Comparison of ENCODE assay signal across 19 cellular contexts in the genomic region with DNA sequence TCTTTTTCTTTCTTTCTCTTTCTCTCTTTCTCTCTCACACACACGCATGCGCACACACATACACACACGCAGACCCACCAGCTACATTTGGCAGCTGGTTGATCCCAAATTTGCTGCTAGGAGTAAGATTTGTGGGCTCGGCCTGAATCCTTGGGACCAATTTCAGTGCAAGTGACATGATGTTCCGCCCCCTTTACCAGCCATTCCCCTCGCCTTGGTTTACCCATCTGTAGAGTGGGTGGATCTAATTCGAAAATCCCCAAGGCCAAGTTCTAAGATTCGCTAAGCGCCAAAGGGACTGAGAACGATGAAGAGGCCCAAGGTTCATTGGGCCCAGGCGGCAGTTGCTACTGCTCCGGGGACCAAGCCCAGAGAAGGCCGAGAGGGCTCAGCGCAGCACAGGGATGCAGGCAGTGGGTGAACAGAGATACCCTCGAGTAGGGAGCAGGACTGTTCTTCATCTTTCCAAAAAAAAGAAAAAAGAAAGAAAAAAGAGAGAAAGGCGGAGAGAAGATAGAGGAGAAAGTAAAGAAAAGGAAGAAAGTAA. TPM values are rescaled to one million over a fixed set of nuclear protein-coding genes. Genes with fewer than 3 reads are reported as not detected.
DNase-seq lines count a peak whose midpoint lies in the region; ATAC-seq, FAIRE-seq and TF ChIP-seq lines count a peak whose summit lies in the region.
"Had no signal": no experiment of that assay in that cellular context is flagged by ENCODE, and none has a peak within 500 bp of the region (broad histone marks: within the 10 kb centered on the region; RNA-seq: fewer than 3 reads in every experiment).

No MANE protein-coding gene starts in this region.

- no peak for TF ChIP-seq EP300 in K562 (IDR thresholded peaks at IDR 0.05; ENCODE audit: low read length)

- peaks cover 2 to 42% (median 27%) of the 10 kb centered on the region in 8 donors for H3K9me3 Mint-ChIP-seq in CD4-positive, alpha-beta memory T cell
- peaks cover 17% of the 10 kb centered on the region for H3K9me3 Mint-ChIP-seq in neural progenitor cell

- in situ Hi-C loops in GM23248 (cut with MboI) (no loop called here), K562 (cut with MboI) (no loop called here)

- H3K27me3 ChIP-seq in CD4-positive, alpha-beta memory T cell (ENCODE audit: insufficient read depth, low read length): peaks cover 81% of the 10 kb centered on the region
- H3K27me3 ChIP-seq in GM23248 (replicated peaks; ENCODE audit: insufficient read depth) (peaks cover 87% of the 10 kb centered on the region), K562 (ENCODE audit: control insufficient read depth in 2 of 2, insufficient read depth in 2 of 2, low read length in 2 of 2) (peaks cover 44 to 75% of the 10 kb centered on the region in 2 experiments), neural progenitor cell (peaks cover 100% of the 10 kb centered on the region), PC-3 (ENCODE audit: low read length) (peaks cover 68% of the 10 kb centered on the region)

- peak overlapping the region in 7 of 8 donors; percentile 26 to 70 (median 53) for H3K4me3 Mint-ChIP-seq in CD4-positive, alpha-beta memory T cell
- H3K4me3 Mint-ChIP-seq in neural progenitor cell: no peak overlapping the region

- H3K4me3 ChIP-seq in CD4-positive, alpha-beta memory T cell (ENCODE audit: low read length in 2 of 2): no peak overlapping the region
- peak overlapping the region; percentile 39; the same call in 1 of the 2 replicates for H3K4me3 ChIP-seq in GM23248
- no peak overlapping the region for H3K4me3 ChIP-seq in K562
- peak overlapping the region; percentile 29 for H3K4me3 ChIP-seq in neural progenitor cell
- no peak overlapping the region for H3K4me3 ChIP-seq in PC-3 (ENCODE audit: low read length)
- H3K4me3 ChIP-seq: psoas muscle, testis had no signal

- no peaks in the 10 kb centered on the region for H3K9me3 ChIP-seq in CD4-positive, alpha-beta memory T cell (ENCODE audit: control insufficient read depth in 1 of 2, low read length in 2 of 2)
- H3K9me3 ChIP-seq in GM23248 (ENCODE audit: low read depth) (no peaks in the 10 kb centered on the region), K562 (replicated peaks; ENCODE audit: control insufficient read depth, insufficient read depth, low read depth, low read length) (0 out of 2 replicates have a peak, but pooled peaks cover 1% of the 10 kb centered on the region), neural progenitor cell (ENCODE audit: low read depth) (no peaks in the 10 kb centered on the region), PC-3 (ENCODE audit: low read length) (no peaks in the 10 kb centered on the region)
- H3K9me3 ChIP-seq: psoas muscle, testis had no signal

- no peak overlapping the region for H3K27ac ChIP-seq in CD4-positive, alpha-beta memory T cell (ENCODE audit: low read depth, low read length)
- no peak overlapping the region for H3K27ac ChIP-seq in GM23248
- H3K27ac ChIP-seq in K562 (ENCODE audit: extremely low read depth, low read depth, low read length): no peak overlapping the region
- H3K27ac ChIP-seq in neural progenitor cell: no peak overlapping the region
- H3K27ac ChIP-seq in PC-3 (ENCODE audit: low read length): no peak overlapping the region
- H3K27ac ChIP-seq: BLaER1 treated with 17β-estradiol and CSF1 and Interleukin-3, amounts not matched to agents 10 nM and 100 nM; psoas muscle; testis had no signal

- no peaks in the 10 kb centered on the region for H3K36me3 ChIP-seq in CD4-positive, alpha-beta memory T cell (ENCODE audit: insufficient read depth, low read length)
- H3K36me3 ChIP-seq in GM23248 (ENCODE audit: low read depth) (no peaks in the 10 kb centered on the region), K562 (ENCODE audit: control insufficient read depth, insufficient read depth, low read length) (no peaks in the 10 kb centered on the region), neural progenitor cell (no peaks in the 10 kb centered on the region), PC-3 (ENCODE audit: low read depth, low read length) (no peaks in the 10 kb centered on the region)
- H3K36me3 ChIP-seq: BLaER1 treated with 17β-estradiol and CSF1 and Interleukin-3, amounts not matched to agents 10 nM and 100 nM had no signal

- H3K4me2 ChIP-seq in GM23248 (ENCODE audit: unreplicated experiment) (peak overlapping the region; percentile 37), K562 (ENCODE audit: insufficient read depth, low read length) (no peak overlapping the region), neural progenitor cell (peak overlapping the region; percentile 61), PC-3 (ENCODE audit: low read length) (no peak overlapping the region)

- peaks cover 8 to 55% (median 26%) of the 10 kb centered on the region in 4 donors for H3K4me1 Mint-ChIP-seq in CD4-positive, alpha-beta memory T cell
- peaks cover 26% of the 10 kb centered on the region for H3K4me1 Mint-ChIP-seq in neural progenitor cell

- H3K27ac Mint-ChIP-seq in CD4-positive, alpha-beta memory T cell: peak overlapping the region in 3 of 7 donors; percentile 68 to 87 (median 72)
- no peak overlapping the region for H3K27ac Mint-ChIP-seq in neural progenitor cell

- H3K79me2 ChIP-seq in GM23248 (ENCODE audit: insufficient read depth): no peaks in the 10 kb centered on the region
- no peaks in the 10 kb centered on the region for H3K79me2 ChIP-seq in K562 (ENCODE audit: control insufficient read depth, insufficient read depth, low read length)
- H3K79me2 ChIP-seq in neural progenitor cell (ENCODE audit: low read depth): no peaks in the 10 kb centered on the region
- no peaks in the 10 kb centered on the region for H3K79me2 ChIP-seq in PC-3 (ENCODE audit: low read length)

- no peaks in the 10 kb centered on the region for H3K9me2 ChIP-seq in GM23248 (ENCODE audit: insufficient read depth)
- H3K9me2 ChIP-seq in PC-3 (replicated peaks; ENCODE audit: low read length): no peaks in the 10 kb centered on the region

- POLR2A ChIA-PET in CD4-positive, alpha-beta memory T cell (lab: Charles Lee; ENCODE audit: partially characterized antibody): no interaction called here
- POLR2A ChIA-PET in K562 (lab: Yijun Ruan, JAX): no interaction called here
- POLR2A ChIA-PET in PC-3 (lab: Charles Lee; ENCODE audit: unreplicated experiment): no interaction called here

- peaks cover 71 to 73% of the 10 kb centered on the region in 2 donors for H3K27me3 Mint-ChIP-seq in CD4-positive, alpha-beta memory T cell
- H3K27me3 Mint-ChIP-seq in neural progenitor cell (ENCODE audit: insufficient read depth, low read depth): peaks cover 91% of the 10 kb centered on the region

- H4K20me1 ChIP-seq in GM23248 (ENCODE audit: insufficient read depth): no peaks in the 10 kb centered on the region
- H4K20me1 ChIP-seq in K562 (replicated peaks; ENCODE audit: control insufficient read depth, insufficient read depth, low read length): no peaks in the 10 kb centered on the region; the same call in 1 of the 2 replicates
- H4K20me1 ChIP-seq in neural progenitor cell (ENCODE audit: low read depth): peaks cover 100% of the 10 kb centered on the region
- H4K20me1 ChIP-seq in PC-3 (ENCODE audit: low read length): no peaks in the 10 kb centered on the region

- peaks cover 44% of the 10 kb centered on the region for H3K4me1 ChIP-seq in CD4-positive, alpha-beta memory T cell (ENCODE audit: insufficient read depth, low read length)
- no peaks in the 10 kb centered on the region for H3K4me1 ChIP-seq in GM23248 (ENCODE audit: insufficient read depth)
- peaks cover 0 to 17% of the 10 kb centered on the region in 2 experiments; a peak in 2 of 5 replicates for H3K4me1 ChIP-seq in K562 (replicated peaks in 1 of 2; ENCODE audit: control insufficient read depth in 2 of 2, insufficient read depth in 2 of 2, low read length in 2 of 2)
- H3K4me1 ChIP-seq in neural progenitor cell: peaks cover 14% of the 10 kb centered on the region
- no peaks in the 10 kb centered on the region for H3K4me1 ChIP-seq in PC-3 (ENCODE audit: insufficient read depth, low read length)

- CTCF ChIA-PET in CD4-positive, alpha-beta memory T cell (lab: Charles Lee; ENCODE audit: partially characterized antibody): no interaction called here
- CTCF ChIA-PET in K562 (lab: Yijun Ruan, JAX; ENCODE audit: low intra/inter-chr PET ratio) (no interaction called here), PC-3 (lab: Charles Lee) (no interaction called here)

- no peak overlapping the region for H3K9ac ChIP-seq in GM23248
- H3K9ac ChIP-seq in K562 (ENCODE audit: insufficient read depth in 1 of 2, low read depth in 2 of 2, low read length in 2 of 2): no peak overlapping the region
- H3K9ac ChIP-seq in neural progenitor cell: no peak overlapping the region
- no peak overlapping the region for H3K9ac ChIP-seq in PC-3 (ENCODE audit: low read length)
- H3K9ac ChIP-seq: BLaER1 treated with 17β-estradiol and CSF1 and Interleukin-3, amounts not matched to agents 10 nM and 100 nM had no signal

- no peak for ATAC-seq in K562
- no peak for ATAC-seq in PC-3
- ATAC-seq: activated naive CD4-positive, alpha-beta T cell treated with anti-CD3 and anti-CD28 coated beads, Interleukin-2, amount 50 U/mL, for 72 hours; psoas muscle had no signal

- DNase-seq in CD4-positive, alpha-beta memory T cell: no peak
- no peak for DNase-seq in GM23248
- DNase-seq in K562 (ENCODE audit: extremely low read depth in 1 of 4, low spot score in 3 of 4): peak in 1 of 4 experiments; percentile 5
- DNase-seq in neural progenitor cell (ENCODE audit: low spot score): no peak
- DNase-seq in stimulated activated naive CD4-positive, alpha-beta T cell treated with Interleukin-2 at 50 U/mL for 16 hours (lab: John Stamatoyannopoulos, UW): no peak
- no peak for DNase-seq in stimulated activated CD4-positive, alpha-beta T cell treated with anti-CD3 and anti-CD28 coated beads, Interleukin-15, amount 100 ng/mL, for 24 hours
- DNase-seq in PC-3: no peak
- DNase-seq: caudate nucleus; DMS79; effector CD4-positive, alpha-beta T cell; hypothalamus; NCI-H1694 treated with DMSO at 0.1 percent for 48 hours; NCI-H446; psoas muscle; SIG-M5; testis had no signal

- H3K9me1 ChIP-seq in K562 (ENCODE audit: control insufficient read depth, insufficient read depth, low read length): no peaks in the 10 kb centered on the region

- no TSS peak for BruUV-seq in K562 (replicated peaks; lab: Mats Ljungman, UMichigan)
- BruUV-seq in PC-3 (replicated peaks; lab: Mats Ljungman, UMichigan): no TSS peak

- TF ChIP-seq POLR2A in K562 (conservative IDR thresholded peaks at IDR 0.05): no peak

- TF ChIP-seq CTCF in K562 (IDR thresholded peaks at IDR 0.05 in 2 of 3, conservative IDR thresholded peaks at IDR 0.05 in 1 of 3; ENCODE audit: insufficient read depth in 2 of 3, low read depth in 1 of 3, low read length in 3 of 3): no peak
- TF ChIP-seq CTCF in neural progenitor cell (IDR thresholded peaks at IDR 0.05): no peak
- TF ChIP-seq CTCF in PC-3 (conservative IDR thresholded peaks at IDR 0.05; ENCODE audit: low read depth, low read length): no peak

- intact Hi-C loops in CD4-positive, alpha-beta memory T cell (cut with micrococcal nuclease): no loop called here
- intact Hi-C loops in K562 (cut with micrococcal nuclease): loop anchor here (5.0 kb wide), 1 partner anchor 171 kb away; no protein-coding TSS in a partner anchor
- intact Hi-C loops in PC-3 (cut with micrococcal nuclease): no loop called here

- no peak for TF ChIP-seq RAD21 in K562 (CRISPR knock-in tag; conservative IDR thresholded peaks at IDR 0.05 in 1 of 2, IDR thresholded peaks at IDR 0.05 in 1 of 2)

- H3F3A ChIP-seq in GM23248 (ENCODE audit: insufficient read depth) (no peaks in the 10 kb centered on the region), neural progenitor cell (ENCODE audit: low read depth) (peaks cover 22% of the 10 kb centered on the region), PC-3 (ENCODE audit: low read length, unreplicated experiment) (no peaks in the 10 kb centered on the region)

- H2AFZ ChIP-seq in GM23248 (peak overlapping the region; percentile 29; the same call in 1 of the 2 replicates), K562 (ENCODE audit: low read depth, low read length) (no peak overlapping the region), neural progenitor cell (replicated peaks) (no peak overlapping the region), PC-3 (ENCODE audit: low read length) (no peak overlapping the region)

- peaks cover 0 to 6% of the 10 kb centered on the region in 2 donors for H3K36me3 Mint-ChIP-seq in CD4-positive, alpha-beta memory T cell
- H3K36me3 Mint-ChIP-seq in neural progenitor cell: peaks cover 5% of the 10 kb centered on the region

- FAIRE-seq in K562 (lab: Jason Lieb, UNC): no peak

- 22 to 27% methylated on average over 16 of the region's 16 CpGs for WGBS in GM23248 (ENCODE audit: low coverage in 1 of 2, low lambda C conversion rate in 2 of 2, missing lambda C conversion rate in 2 of 2), 2 experiments
- 21% methylated on average over 16 of the region's 16 CpGs for WGBS in K562 (ENCODE audit: insufficient coverage, low coverage, missing lambda C conversion rate)

RNA-seq across cellular contexts. Expression of gene NKX3-2, which starts 5.8 kb away (rescaled TPM):
- total RNA-seq in CD4-positive, alpha-beta memory T cell: not detected
- polyA plus RNA-seq in CD4-positive, alpha-beta memory T cell: not detected
- total RNA-seq in GM23248 (2014; rRNA removed; shearing (Covaris generic)): under 0.01 and 0.13 TPM in 2 replicates
- polyA plus RNA-seq in GM23248 (2016; fragmentation: Nextera tagmentation; extraction: Ambion mirVana) (not detected in 2 replicates), K562 (2011; rRNA removed) (0.22 and 0.49 TPM in 2 replicates), K562 (2014; fragmentation: Illumina TruSeq; extraction: Trizol) (0.16 and 0.26 TPM in 2 replicates), K562 (2014; fragmentation: Nextera tagmentation; extraction: Ambion mirVana) (under 1 TPM in 1 of 2 experiments, not detected in 1; 0.03 TPM), K562 (2014; rRNA removed) (0.81 and 1.1 TPM in 2 replicates)
- 0.42 and 0.74 TPM in 2 replicates for total RNA-seq in K562 (2011; cell fraction: chromatin; rRNA removed; ENCODE audit: low replicate concordance)
- total RNA-seq in K562 (2011; cell fraction: nucleolus; rRNA removed): 0.79 and 1.0 TPM in 2 replicates
- total RNA-seq in K562 (2011; cell fraction: nucleoplasm; rRNA removed): 0.51 and 0.61 TPM in 2 replicates
- total RNA-seq in K562 (2014; rRNA removed) (0.32 and 0.73 TPM in 2 replicates), K562 (2014; rRNA removed; fragmentation: Illumina TruSeq; extraction: Trizol) (0.06 and 0.15 TPM in 2 replicates), K562 (2015; rRNA removed; fragmentation: Illumina TruSeq; extraction: Trizol) (0.54 and 0.60 TPM in 2 replicates), K562 (2021) (0.69 and 0.85 TPM in 2 replicates), neural progenitor cell (ENCODE audit: low replicate concordance) (0.40 TPM in 1 of 2 replicates, not detected in the other), PC-3 (2014; rRNA removed) (0.07 TPM in 1 of 2 replicates, not detected in the other)
- 0.51 and 0.52 TPM in 2 replicates for polyA plus RNA-seq in K562 (2011; cell fraction: cytosol; rRNA removed)
- 1.9 and 2.1 TPM in 2 replicates for polyA plus RNA-seq in K562 (2011; cell fraction: nucleus; rRNA removed)
- 0.84 and 0.85 TPM in 2 replicates for polyA plus RNA-seq in K562 (2012)
- 0.11 and 0.12 TPM in 2 replicates for polyA minus RNA-seq in K562 (2011; rRNA and poly(A)+ RNA removed)
- polyA minus RNA-seq in K562 (2011; cell fraction: cytosol; rRNA and poly(A)+ RNA removed): 0.29 and 0.46 TPM in 2 replicates
- 0.40 and 1.00 TPM in 2 replicates for polyA minus RNA-seq in K562 (2011; cell fraction: nucleus; rRNA and poly(A)+ RNA removed)
- total RNA-seq: activated naive CD4-positive, alpha-beta T cell treated with anti-CD3 and anti-CD28 coated beads, Interleukin-2, amount 50 U/mL, for 72 hours; mononuclear cell had no signal

RNA-seq across cellular contexts. Expression of gene RAB28, which starts 54.4 kb away (rescaled TPM):
- total RNA-seq in CD4-positive, alpha-beta memory T cell: 10 to 100 TPM; 13.3 to 14.0 TPM
- polyA plus RNA-seq in CD4-positive, alpha-beta memory T cell: 10 to 100 TPM; 17.8 to 20.6 TPM
- total RNA-seq in GM23248 (2014; rRNA removed; shearing (Covaris generic)): 16.4 and 18.9 TPM in 2 replicates
- polyA plus RNA-seq in GM23248 (2016; fragmentation: Nextera tagmentation; extraction: Ambion mirVana) (23.5 and 26.5 TPM in 2 replicates), K562 (2011; rRNA removed) (34.2 and 40.4 TPM in 2 replicates), K562 (2014; fragmentation: Illumina TruSeq; extraction: Trizol) (23.2 and 25.5 TPM in 2 replicates), K562 (2014; fragmentation: Nextera tagmentation; extraction: Ambion mirVana) (1 to 10 TPM; 6.7 to 9.5 TPM), K562 (2014; rRNA removed) (24.3 and 27.2 TPM in 2 replicates)
- 18.1 and 35.6 TPM in 2 replicates for total RNA-seq in K562 (2011; cell fraction: chromatin; rRNA removed; ENCODE audit: low replicate concordance)
- 8.5 and 12.8 TPM in 2 replicates for total RNA-seq in K562 (2011; cell fraction: nucleolus; rRNA removed)
- total RNA-seq in K562 (2011; cell fraction: nucleoplasm; rRNA removed): 17.7 and 29.4 TPM in 2 replicates
- total RNA-seq in K562 (2014; rRNA removed) (11.1 and 11.7 TPM in 2 replicates), K562 (2014; rRNA removed; fragmentation: Illumina TruSeq; extraction: Trizol) (23.0 and 26.2 TPM in 2 replicates), K562 (2015; rRNA removed; fragmentation: Illumina TruSeq; extraction: Trizol) (24.1 and 30.0 TPM in 2 replicates), K562 (2021) (17.5 and 18.0 TPM in 2 replicates), neural progenitor cell (ENCODE audit: low replicate concordance) (49.6 and 67.3 TPM in 2 replicates), PC-3 (2014; rRNA removed) (4.9 and 10.4 TPM in 2 replicates)
- 10.8 and 21.3 TPM in 2 replicates for polyA plus RNA-seq in K562 (2011; cell fraction: cytosol; rRNA removed)
- polyA plus RNA-seq in K562 (2011; cell fraction: nucleus; rRNA removed): 19.7 and 26.9 TPM in 2 replicates
- polyA plus RNA-seq in K562 (2012): 16.9 and 20.4 TPM in 2 replicates
- polyA minus RNA-seq in K562 (2011; rRNA and poly(A)+ RNA removed): 17.5 and 25.7 TPM in 2 replicates
- 7.4 and 12.3 TPM in 2 replicates for polyA minus RNA-seq in K562 (2011; cell fraction: cytosol; rRNA and poly(A)+ RNA removed)
- polyA minus RNA-seq in K562 (2011; cell fraction: nucleus; rRNA and poly(A)+ RNA removed): 22.5 and 33.3 TPM in 2 replicates

Comparison
In these comparisons a context has a peak if more than half of its experiments do, and no peak if none do; other contexts are left out.
1. H3K4me3 ChIP-seq: peak in GM23248 (single experiment) and neural progenitor cell (single experiment); none in CD4-positive, alpha-beta memory T cell (0 of 2), K562 (single experiment) and PC-3 (single experiment).
2. H3K4me2 ChIP-seq: peak in GM23248 (single experiment) and neural progenitor cell (single experiment); none in K562 (single experiment) and PC-3 (single experiment).